ENCODE assay signal across 1 cellular context in the genomic region with DNA sequence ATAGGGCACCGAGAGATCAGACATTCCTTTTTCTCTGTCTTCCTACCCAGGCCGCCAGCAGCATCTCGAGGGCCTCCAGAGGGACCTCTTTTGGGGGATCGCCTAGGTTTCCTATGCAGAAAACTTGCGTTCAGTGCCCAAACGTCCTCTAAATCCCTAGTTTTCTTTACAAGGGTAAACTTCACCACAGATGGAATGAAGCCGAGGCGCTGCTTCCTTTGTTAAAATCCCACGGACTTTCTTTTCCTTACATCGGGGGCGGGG.
TF ChIP-seq lines count a peak whose summit lies in the region.

No MANE protein-coding gene starts in this region.

TF ChIP-seq in GM23338, 12 proteins besides CTCF, POLR2A, EP300 and RAD21 (continued from another document):
- TF ChIP-seq, protein P1, sequence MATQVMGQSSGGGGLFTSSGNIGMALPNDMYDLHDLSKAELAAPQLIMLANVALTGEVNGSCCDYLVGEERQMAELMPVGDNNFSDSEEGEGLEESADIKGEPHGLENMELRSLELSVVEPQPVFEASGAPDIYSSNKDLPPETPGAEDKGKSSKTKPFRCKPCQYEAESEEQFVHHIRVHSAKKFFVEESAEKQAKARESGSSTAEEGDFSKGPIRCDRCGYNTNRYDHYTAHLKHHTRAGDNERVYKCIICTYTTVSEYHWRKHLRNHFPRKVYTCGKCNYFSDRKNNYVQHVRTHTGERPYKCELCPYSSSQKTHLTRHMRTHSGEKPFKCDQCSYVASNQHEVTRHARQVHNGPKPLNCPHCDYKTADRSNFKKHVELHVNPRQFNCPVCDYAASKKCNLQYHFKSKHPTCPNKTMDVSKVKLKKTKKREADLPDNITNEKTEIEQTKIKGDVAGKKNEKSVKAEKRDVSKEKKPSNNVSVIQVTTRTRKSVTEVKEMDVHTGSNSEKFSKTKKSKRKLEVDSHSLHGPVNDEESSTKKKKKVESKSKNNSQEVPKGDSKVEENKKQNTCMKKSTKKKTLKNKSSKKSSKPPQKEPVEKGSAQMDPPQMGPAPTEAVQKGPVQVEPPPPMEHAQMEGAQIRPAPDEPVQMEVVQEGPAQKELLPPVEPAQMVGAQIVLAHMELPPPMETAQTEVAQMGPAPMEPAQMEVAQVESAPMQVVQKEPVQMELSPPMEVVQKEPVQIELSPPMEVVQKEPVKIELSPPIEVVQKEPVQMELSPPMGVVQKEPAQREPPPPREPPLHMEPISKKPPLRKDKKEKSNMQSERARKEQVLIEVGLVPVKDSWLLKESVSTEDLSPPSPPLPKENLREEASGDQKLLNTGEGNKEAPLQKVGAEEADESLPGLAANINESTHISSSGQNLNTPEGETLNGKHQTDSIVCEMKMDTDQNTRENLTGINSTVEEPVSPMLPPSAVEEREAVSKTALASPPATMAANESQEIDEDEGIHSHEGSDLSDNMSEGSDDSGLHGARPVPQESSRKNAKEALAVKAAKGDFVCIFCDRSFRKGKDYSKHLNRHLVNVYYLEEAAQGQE (IDR thresholded peaks at IDR 0.05; ENCODE audit: unreplicated experiment): no peak
- TF ChIP-seq CREB1 (CRISPR knock-in tag; IDR thresholded peaks at IDR 0.05; ENCODE audit: low read depth) (no peak), ZNF114 (CRISPR knock-in tag; IDR thresholded peaks at IDR 0.05) (no peak), EZH2 (IDR thresholded peaks at IDR 0.05; ENCODE audit: low read depth, unreplicated experiment) (no peak), STAT1 (IDR thresholded peaks at IDR 0.05; ENCODE audit: unreplicated experiment) (no peak), EZH2phosphoT487 (IDR thresholded peaks at IDR 0.05; ENCODE audit: unreplicated experiment) (no peak)
